17 cellular contexts compared by ENCODE assay signal in the genomic region with DNA sequence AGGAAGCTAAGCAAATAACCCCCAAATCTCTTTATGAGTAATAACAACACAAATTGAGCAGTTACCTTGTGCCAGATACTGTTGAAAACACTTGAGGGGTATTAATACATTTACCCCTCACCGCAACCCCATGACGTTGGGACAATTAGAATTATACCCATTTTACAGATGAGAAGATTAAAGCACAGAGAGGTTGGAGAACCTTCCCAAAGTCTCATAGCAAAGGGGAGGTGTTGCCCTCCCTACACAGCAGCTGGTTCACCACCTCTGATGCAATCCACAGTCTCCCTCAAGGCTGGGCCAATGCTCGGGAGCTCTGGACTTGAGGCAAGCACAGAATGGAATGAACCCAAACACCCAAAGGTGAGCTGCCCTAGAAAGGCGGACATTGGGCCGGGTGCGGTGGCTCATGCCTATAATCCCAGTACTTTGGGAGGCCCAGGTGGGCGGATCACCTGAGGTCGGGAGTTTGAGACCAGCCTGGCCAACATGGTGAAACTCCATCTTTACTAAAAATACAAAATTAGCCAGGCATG. TPM values are rescaled to one million over a fixed set of nuclear protein-coding genes. Genes with fewer than 3 reads are reported as not detected.
DNase-seq lines count a peak whose midpoint lies in the region; ATAC-seq, FAIRE-seq and TF ChIP-seq lines count a peak whose summit lies in the region.
"Had no signal": no experiment of that assay in that cellular context is flagged by ENCODE, and none has a peak within 500 bp of the region (broad histone marks: within the 10 kb centered on the region; RNA-seq: fewer than 3 reads in every experiment).

No MANE protein-coding gene starts in this region.

- peak overlapping the region; percentile 16 for H3K27ac Mint-ChIP-seq in activated naive CD8-positive, alpha-beta T cell treated with anti-CD3 and anti-CD28 coated beads for 36 hours
- H3K27ac Mint-ChIP-seq in activated naive CD8-positive, alpha-beta T cell treated with anti-CD3 and anti-CD28 coated beads, Interleukin-2, amount 50 U/mL, for 24 hours: no peak overlapping the region
- H3K27ac Mint-ChIP-seq: CD4-positive, alpha-beta memory T cell had no signal

- DNase-seq in activated naive CD8-positive, alpha-beta T cell treated with anti-CD3 and anti-CD28 coated beads for 36 hours: no peak
- no peak for DNase-seq in activated naive CD8-positive, alpha-beta T cell treated with anti-CD3 and anti-CD28 coated beads, Interleukin-2, amount 50 U/mL, for 24 hours
- DNase-seq in K562 (ENCODE audit: extremely low read depth in 1 of 4, low spot score in 3 of 4) (no peak), lower lobe of right lung (peak; percentile 32), SW480 (ENCODE audit: low spot score) (no peak), smooth muscle cell (lab: John Stamatoyannopoulos, UW; ENCODE audit: unreplicated experiment) (no peak), GM03348 (ENCODE audit: low spot score) (no peak)
- DNase-seq: 8988T; CD4-positive, alpha-beta memory T cell; DMS153; DMS79; GDM1; GOT3; H7 had no signal

- H3K9me1 ChIP-seq in K562 (ENCODE audit: control insufficient read depth, insufficient read depth, low read length): no peaks in the 10 kb centered on the region

- CTCF ChIA-PET in K562 (lab: Yijun Ruan, JAX; ENCODE audit: low intra/inter-chr PET ratio): no interaction called here

- H3K79me2 ChIP-seq in K562 (ENCODE audit: control insufficient read depth, insufficient read depth, low read length) (peaks cover 7% of the 10 kb centered on the region; the same call in 2 of the 3 replicates), smooth muscle cell (ENCODE audit: low read depth) (no peaks in the 10 kb centered on the region)

- in situ Hi-C loops in K562 (cut with MboI): no loop called here

- H3K36me3 Mint-ChIP-seq in activated naive CD8-positive, alpha-beta T cell treated with anti-CD3 and anti-CD28 coated beads for 36 hours: peaks cover 3% of the 10 kb centered on the region
- H3K36me3 Mint-ChIP-seq in activated naive CD8-positive, alpha-beta T cell treated with anti-CD3 and anti-CD28 coated beads, Interleukin-2, amount 50 U/mL, for 24 hours (ENCODE audit: low read depth): no peaks in the 10 kb centered on the region
- H3K36me3 Mint-ChIP-seq: CD14-positive monocyte had no signal

- POLR2A ChIA-PET in K562 (lab: Yijun Ruan, JAX): interaction anchor here (1.0 kb wide), 1 partner anchor 12 kb away, joined by 4 read pairs; no protein-coding TSS in a partner anchor

- 86% methylated on average over 7 of the region's 8 CpGs for WGBS in K562 (ENCODE audit: insufficient coverage, low coverage, missing lambda C conversion rate)
- 98% methylated on average over 8 of the region's 8 CpGs for WGBS in smooth muscle cell (ENCODE audit: low lambda C conversion rate)

- no peak overlapping the region for H3K4me3 Mint-ChIP-seq in activated naive CD8-positive, alpha-beta T cell treated with anti-CD3 and anti-CD28 coated beads for 36 hours
- H3K4me3 Mint-ChIP-seq in activated naive CD8-positive, alpha-beta T cell treated with anti-CD3 and anti-CD28 coated beads, Interleukin-2, amount 50 U/mL, for 24 hours: no peak overlapping the region
- H3K4me3 Mint-ChIP-seq: CD14-positive monocyte; CD4-positive, alpha-beta memory T cell had no signal

- H3K4me1 Mint-ChIP-seq in activated naive CD8-positive, alpha-beta T cell treated with anti-CD3 and anti-CD28 coated beads for 36 hours: peaks cover 22% of the 10 kb centered on the region
- peaks cover 14% of the 10 kb centered on the region for H3K4me1 Mint-ChIP-seq in activated naive CD8-positive, alpha-beta T cell treated with anti-CD3 and anti-CD28 coated beads, Interleukin-2, amount 50 U/mL, for 24 hours

- FAIRE-seq in K562 (lab: Jason Lieb, UNC): no peak

- no peak overlapping the region for H3K9ac ChIP-seq in K562 (ENCODE audit: insufficient read depth in 1 of 2, low read depth in 2 of 2, low read length in 2 of 2)
- H3K9ac ChIP-seq in smooth muscle cell (ENCODE audit: low read depth): no peak overlapping the region
- H3K9ac ChIP-seq: BLaER1 had no signal

- no peak for ATAC-seq in activated naive CD8-positive, alpha-beta T cell treated with anti-CD3 and anti-CD28 coated beads, Interleukin-2, amount 50 U/mL, for 24 hours
- ATAC-seq in K562 (no peak), lower lobe of right lung (no peak)
- ATAC-seq: HCT116 had no signal

- H3K4me1 ChIP-seq in K562 (replicated peaks in 1 of 2; ENCODE audit: control insufficient read depth in 2 of 2, insufficient read depth in 2 of 2, low read length in 2 of 2) (peaks cover 26 to 32% of the 10 kb centered on the region in 2 experiments; a peak in 4 of 5 replicates), lower lobe of right lung (peaks cover 6% of the 10 kb centered on the region), smooth muscle cell (ENCODE audit: low read depth) (no peaks in the 10 kb centered on the region)

- TF ChIP-seq RAD21 in K562 (CRISPR knock-in tag; conservative IDR thresholded peaks at IDR 0.05 in 1 of 2, IDR thresholded peaks at IDR 0.05 in 1 of 2): no peak

- no TSS peak for BruUV-seq in K562 (replicated peaks; lab: Mats Ljungman, UMichigan)

- TF ChIP-seq CTCF in K562 (IDR thresholded peaks at IDR 0.05 in 2 of 3, conservative IDR thresholded peaks at IDR 0.05 in 1 of 3; ENCODE audit: insufficient read depth in 2 of 3, low read depth in 1 of 3, low read length in 3 of 3) (no peak), lower lobe of right lung (IDR thresholded peaks at IDR 0.05) (no peak), smooth muscle cell (IDR thresholded peaks at IDR 0.05; ENCODE audit: borderline replicate concordance, insufficient read depth, poor library complexity, severe bottlenecking) (no peak)

- no peaks in the 10 kb centered on the region for H3K9me3 ChIP-seq in K562 (replicated peaks; ENCODE audit: control insufficient read depth, insufficient read depth, low read depth, low read length)
- H3K9me3 ChIP-seq in lower lobe of right lung: no peaks in the 10 kb centered on the region
- H3K9me3 ChIP-seq in smooth muscle cell (replicated peaks; ENCODE audit: low read depth): no peaks in the 10 kb centered on the region
- H3K9me3 ChIP-seq: BLaER1 had no signal

- H3K4me2 ChIP-seq in K562 (ENCODE audit: insufficient read depth, low read length): no peak overlapping the region
- H3K4me2 ChIP-seq in smooth muscle cell: no peak overlapping the region
- H3K4me2 ChIP-seq: BLaER1 had no signal

- TF ChIP-seq EP300 in K562 (IDR thresholded peaks at IDR 0.05; ENCODE audit: low read length): no peak

- intact Hi-C loops in K562 (cut with micrococcal nuclease): no loop called here
- intact Hi-C loops in lower lobe of right lung (cut with DNase I): no loop called here

- no peak overlapping the region for H2AFZ ChIP-seq in K562 (ENCODE audit: low read depth, low read length)
- H2AFZ ChIP-seq in smooth muscle cell (ENCODE audit: low read depth): no peak overlapping the region

- H3K36me3 ChIP-seq in K562 (ENCODE audit: control insufficient read depth, insufficient read depth, low read length): peaks cover 2% of the 10 kb centered on the region; the same call in 1 of the 3 replicates
- H3K36me3 ChIP-seq in lower lobe of right lung: no peaks in the 10 kb centered on the region
- no peaks in the 10 kb centered on the region for H3K36me3 ChIP-seq in smooth muscle cell (ENCODE audit: low read depth)

- TF ChIP-seq POLR2A in K562 (conservative IDR thresholded peaks at IDR 0.05): no peak

- H4K20me1 ChIP-seq in K562 (replicated peaks; ENCODE audit: control insufficient read depth, insufficient read depth, low read length): no peaks in the 10 kb centered on the region
- H4K20me1 ChIP-seq in smooth muscle cell (ENCODE audit: low read depth): no peaks in the 10 kb centered on the region
- H4K20me1 ChIP-seq: BLaER1 had no signal

- no peak overlapping the region for H3K4me3 ChIP-seq in K562
- H3K4me3 ChIP-seq in lower lobe of right lung: no peak overlapping the region
- H3K4me3 ChIP-seq in smooth muscle cell: no peak overlapping the region
- H3K4me3 ChIP-seq: BLaER1 had no signal

- no peaks in the 10 kb centered on the region for H3K27me3 Mint-ChIP-seq in activated naive CD8-positive, alpha-beta T cell treated with anti-CD3 and anti-CD28 coated beads for 36 hours
- H3K27me3 Mint-ChIP-seq in activated naive CD8-positive, alpha-beta T cell treated with anti-CD3 and anti-CD28 coated beads, Interleukin-2, amount 50 U/mL, for 24 hours: no peaks in the 10 kb centered on the region
- H3K27me3 Mint-ChIP-seq: CD4-positive, alpha-beta memory T cell had no signal

- H3K9me3 Mint-ChIP-seq in activated naive CD8-positive, alpha-beta T cell treated with anti-CD3 and anti-CD28 coated beads for 36 hours: no peaks in the 10 kb centered on the region
- no peaks in the 10 kb centered on the region for H3K9me3 Mint-ChIP-seq in activated naive CD8-positive, alpha-beta T cell treated with anti-CD3 and anti-CD28 coated beads, Interleukin-2, amount 50 U/mL, for 24 hours
- H3K9me3 Mint-ChIP-seq: CD4-positive, alpha-beta memory T cell had no signal

- H3F3A ChIP-seq in smooth muscle cell (ENCODE audit: low read depth): peaks cover 13% of the 10 kb centered on the region

- H3K27me3 ChIP-seq in K562 (ENCODE audit: control insufficient read depth in 2 of 2, insufficient read depth in 2 of 2, low read length in 2 of 2): no peaks in the 10 kb centered on the region
- H3K27me3 ChIP-seq in lower lobe of right lung (ENCODE audit: low read depth): no peaks in the 10 kb centered on the region
- H3K27me3 ChIP-seq in smooth muscle cell (ENCODE audit: low read depth): no peaks in the 10 kb centered on the region
- H3K27me3 ChIP-seq: BLaER1 had no signal

- H3K27ac ChIP-seq in K562 (ENCODE audit: extremely low read depth, low read depth, low read length): no peak overlapping the region
- H3K27ac ChIP-seq in lower lobe of right lung: no peak overlapping the region
- no peak overlapping the region for H3K27ac ChIP-seq in smooth muscle cell (ENCODE audit: low read depth)
- H3K27ac ChIP-seq: BLaER1 had no signal

RNA-seq across cellular contexts. Expression of gene CCNE1, which starts 3.9 kb away (rescaled TPM):
- total RNA-seq in activated naive CD8-positive, alpha-beta T cell treated with anti-CD3 and anti-CD28 coated beads for 36 hours: 10 to 100 TPM; 36.9 to 38.4 TPM
- 22.4 and 34.8 TPM in 2 replicates for total RNA-seq in K562 (2011; cell fraction: chromatin; rRNA removed; ENCODE audit: low replicate concordance)
- 21.8 and 28.7 TPM in 2 replicates for total RNA-seq in K562 (2011; cell fraction: nucleolus; rRNA removed)
- total RNA-seq in K562 (2011; cell fraction: nucleoplasm; rRNA removed): 21.8 and 24.6 TPM in 2 replicates
- total RNA-seq in K562 (2014; rRNA removed): 31.6 and 34.9 TPM in 2 replicates
- 31.0 and 31.1 TPM in 2 replicates for total RNA-seq in K562 (2014; rRNA removed; fragmentation: Illumina TruSeq; extraction: Trizol)
- total RNA-seq in K562 (2015; rRNA removed; fragmentation: Illumina TruSeq; extraction: Trizol): 31.0 and 32.8 TPM in 2 replicates
- total RNA-seq in K562 (2021): 31.8 and 34.9 TPM in 2 replicates
- polyA plus RNA-seq in K562 (2011; rRNA removed): 25.3 and 31.9 TPM in 2 replicates
- 17.4 and 26.8 TPM in 2 replicates for polyA plus RNA-seq in K562 (2011; cell fraction: cytosol; rRNA removed)
- 31.1 and 34.7 TPM in 2 replicates for polyA plus RNA-seq in K562 (2011; cell fraction: nucleus; rRNA removed)
- polyA plus RNA-seq in K562 (2012): 17.8 and 24.6 TPM in 2 replicates
- polyA plus RNA-seq in K562 (2014; fragmentation: Illumina TruSeq; extraction: Trizol): 40.5 and 41.0 TPM in 2 replicates
- 1 to 10 TPM; 6.2 to 9.8 TPM for polyA plus RNA-seq in K562 (2014; fragmentation: Nextera tagmentation; extraction: Ambion mirVana)
- polyA plus RNA-seq in K562 (2014; rRNA removed): 32.5 and 38.1 TPM in 2 replicates
- polyA minus RNA-seq in K562 (2011; rRNA and poly(A)+ RNA removed): 21.7 and 24.9 TPM in 2 replicates
- 6.5 and 13.8 TPM in 2 replicates for polyA minus RNA-seq in K562 (2011; cell fraction: cytosol; rRNA and poly(A)+ RNA removed)
- 16.0 and 17.8 TPM in 2 replicates for polyA minus RNA-seq in K562 (2011; cell fraction: nucleus; rRNA and poly(A)+ RNA removed)
- total RNA-seq in lower lobe of right lung: 1.0 TPM
- total RNA-seq in smooth muscle cell: 17.7 and 26.5 TPM in 2 replicates
- 22.4 and 34.4 TPM in 2 replicates for polyA plus RNA-seq in smooth muscle cell
- polyA plus RNA-seq: CD14-positive monocyte had no signal
